ENCODE assay signal across 29 cellular contexts in genomic region chr14:87268997-87269396, GRCh38.
"Had no signal": no experiment of that assay in that cellular context is flagged by ENCODE, and none has a peak within 500 bp of the region (broad histone marks: within the 10 kb centered on the region; RNA-seq: fewer than 3 reads in every experiment).

No MANE protein-coding gene starts in this region.

- H3K36me3 Mint-ChIP-seq: natural killer cell treated with Interleukin-12 subunit alpha and Interleukin-12 subunit beta and Interleukin-15 and Interleukin-18, amount 100 ng/mL, for 72 hours; stimulated activated effector memory CD8-positive, alpha-beta T cell treated with anti-CD3 and anti-CD28 coated beads, Interleukin-12 subunit alpha, Interleukin-12 subunit beta, amount 100 ng/mL, for 72 hours; stimulated activated naive B cell treated with anti-CD40 and anti-IgM and Interleukin-4, amounts not matched to agents 10 μg/mL and 1 μg/mL and 100 μg/mL, for 72 hours had no signal

- H3K27ac Mint-ChIP-seq: natural killer cell treated with Interleukin-12 subunit alpha and Interleukin-12 subunit beta and Interleukin-15 and Interleukin-18, amount 100 ng/mL, for 72 hours; nephron progenitor cell; progenitor cell of endocrine pancreas; stimulated activated effector memory CD8-positive, alpha-beta T cell treated with anti-CD3 and anti-CD28 coated beads, Interleukin-12 subunit alpha, Interleukin-12 subunit beta, amount 100 ng/mL, for 72 hours; stimulated activated naive B cell treated with anti-CD40 and anti-IgM and Interleukin-4, amounts not matched to agents 10 μg/mL and 1 μg/mL and 100 μg/mL, for 72 hours; stimulated activated naive CD8-positive, alpha-beta T cell treated with anti-CD3 and anti-CD28 coated beads, Interleukin-15, Interleukin-2, amounts not matched to agents 100 ng/mL and 50 ng/mL, for 24 hours had no signal

- H3K4me3 ChIP-seq: psoas muscle, right lobe of liver, sigmoid colon, stomach, thoracic aorta, thyroid gland, tibial nerve, upper lobe of left lung, vagina had no signal

- H3K4me3 Mint-ChIP-seq: natural killer cell treated with Interleukin-12 subunit alpha and Interleukin-12 subunit beta and Interleukin-15 and Interleukin-18, amount 100 ng/mL, for 72 hours; nephron progenitor cell; neural crest cell; stimulated activated effector memory CD8-positive, alpha-beta T cell treated with anti-CD3 and anti-CD28 coated beads, Interleukin-12 subunit alpha, Interleukin-12 subunit beta, amount 100 ng/mL, for 72 hours; stimulated activated naive B cell treated with anti-CD40 and anti-IgM and Interleukin-4, amounts not matched to agents 10 μg/mL and 1 μg/mL and 100 μg/mL, for 72 hours; stimulated activated naive CD8-positive, alpha-beta T cell treated with anti-CD3 and anti-CD28 coated beads, Interleukin-15, Interleukin-2, amounts not matched to agents 100 ng/mL and 50 ng/mL, for 24 hours had no signal

- H3K27ac ChIP-seq: neutrophil, parathyroid adenoma, psoas muscle, right lobe of liver, sigmoid colon, stomach, thoracic aorta, thyroid gland, tibial nerve, upper lobe of left lung, vagina had no signal

- H3K9ac ChIP-seq: parathyroid adenoma had no signal

- H3K36me3 ChIP-seq: neutrophil, right lobe of liver, sigmoid colon, stomach, thoracic aorta, thyroid gland, tibial nerve, upper lobe of left lung, vagina had no signal

- H3K9me3 ChIP-seq: neutrophil, right lobe of liver, sigmoid colon, thoracic aorta, thyroid gland, upper lobe of left lung, vagina had no signal

- H2AFZ ChIP-seq: parathyroid adenoma had no signal

- H3K79me2 ChIP-seq: parathyroid adenoma had no signal

- ATAC-seq: natural killer cell treated with Interleukin-12 subunit alpha and Interleukin-12 subunit beta and Interleukin-15 and Interleukin-18, amount 100 ng/mL, for 72 hours; psoas muscle; right cardiac atrium; right lobe of liver; stimulated activated effector memory CD8-positive, alpha-beta T cell treated with anti-CD3 and anti-CD28 coated beads, Interleukin-12 subunit alpha, Interleukin-12 subunit beta, amount 100 ng/mL, for 72 hours; stimulated activated naive B cell treated with anti-CD40 and anti-IgM and Interleukin-4, amounts not matched to agents 10 μg/mL and 1 μg/mL and 100 μg/mL, for 72 hours had no signal

- FAIRE-seq: small intestine, urothelium cell line had no signal

- DNase-seq: nephron progenitor cell; nucleus accumbens; posterior cingulate gyrus; psoas muscle; right cardiac atrium; right lobe of liver; sigmoid colon; small intestine; stimulated activated CD4-positive, alpha-beta T cell treated with anti-CD3 and anti-CD28 coated beads, Interleukin-15, amount 100 ng/mL, for 24 hours; stimulated activated CD4-positive, alpha-beta T cell treated with anti-CD3 and anti-CD28 coated beads, Interleukin-2, amount 100 ng/mL, for 24 hours; stimulated activated CD4-positive, alpha-beta T cell treated with anti-CD3 and anti-CD28 coated beads, Interleukin-2, amount 100 ng/mL, for 48 hours; stimulated activated CD4-positive, alpha-beta T cell treated with anti-CD3 and anti-CD28 coated beads, Interleukin-4, amount 100 ng/mL, for 24 hours; stimulated activated naive B cell treated with anti-CD40 and anti-IgM and Interleukin-4, amounts not matched to agents 10 μg/mL and 1 μg/mL and 100 μg/mL, for 72 hours; stimulated activated naive CD4-positive, alpha-beta T cell treated with Interleukin-2 at 50 U/mL for 16 hours; stomach; thyroid gland; trophoblast cell; upper lobe of left lung had no signal

- H3K4me1 Mint-ChIP-seq: nephron progenitor cell; stimulated activated effector memory CD8-positive, alpha-beta T cell treated with anti-CD3 and anti-CD28 coated beads, Interleukin-12 subunit alpha, Interleukin-12 subunit beta, amount 100 ng/mL, for 72 hours; stimulated activated naive B cell treated with anti-CD40 and anti-IgM and Interleukin-4, amounts not matched to agents 10 μg/mL and 1 μg/mL and 100 μg/mL, for 72 hours had no signal

- H3K27me3 Mint-ChIP-seq: natural killer cell treated with Interleukin-12 subunit alpha and Interleukin-12 subunit beta and Interleukin-15 and Interleukin-18, amount 100 ng/mL, for 72 hours; progenitor cell of endocrine pancreas; stimulated activated naive B cell treated with anti-CD40 and anti-IgM and Interleukin-4, amounts not matched to agents 10 μg/mL and 1 μg/mL and 100 μg/mL, for 72 hours; stimulated activated naive CD8-positive, alpha-beta T cell treated with anti-CD3 and anti-CD28 coated beads, Interleukin-15, Interleukin-2, amounts not matched to agents 100 ng/mL and 50 ng/mL, for 24 hours had no signal

- H3K27me3 ChIP-seq: neutrophil, right lobe of liver, sigmoid colon, stomach, thyroid gland, tibial nerve, upper lobe of left lung, vagina had no signal

- H3K4me1 ChIP-seq: parathyroid adenoma, psoas muscle, right lobe of liver, sigmoid colon, stomach, thyroid gland, tibial nerve, upper lobe of left lung, vagina had no signal
